33 cellular contexts compared by ENCODE assay signal in genomic region chr7:19368540-19368939, GRCh38.
A peak's percentile ranks its signal among the peaks of the same experiment; 100 is the strongest.
DNase-seq lines count a peak whose midpoint lies in the region; ATAC-seq and TF ChIP-seq lines count a peak whose summit lies in the region.
"Had no signal": no experiment of that assay in that cellular context is flagged by ENCODE, and none has a peak within 500 bp of the region (broad histone marks: within the 10 kb centered on the region; RNA-seq: fewer than 3 reads in every experiment).

No MANE protein-coding gene starts in this region.

- POLR2A ChIA-PET in WTC11 (lab: Charles Lee), result interaction anchor here (0.6 kb wide), 2 partner anchors 128 to 251 kb away, joined by 3 to 8 read pairs; no protein-coding TSS in a partner anchor

- H3K4me3 ChIP-seq in fibroblast of pulmonary artery (replicated peaks; ENCODE audit: low read depth, low read length), result peak overlapping the region; percentile 35
- H3K4me3 ChIP-seq: gastroesophageal sphincter, PC-9, transverse colon had no signal

- H3K4me3 Mint-ChIP-seq in WTC11 (no peak overlapping the region), osteocyte (ENCODE audit: unreplicated experiment) (peak overlapping the region; percentile 30)
- H3K4me3 Mint-ChIP-seq: activated naive CD8-positive, alpha-beta T cell treated with anti-CD3 and anti-CD28 coated beads, Interleukin-2, amount 50 U/mL, for 24 hours; activated T-cell treated with anti-CD3 and anti-CD28 coated beads, Interleukin-2, amount 50 U/mL, for 72 hours; central memory CD8-positive, alpha-beta T cell; stimulated activated effector memory CD8-positive, alpha-beta T cell treated with anti-CD3 and anti-CD28 coated beads, Interleukin-12 subunit alpha, Interleukin-12 subunit beta, amount 100 ng/mL, for 72 hours; T-helper 1 cell treated with Interleukin-12 subunit alpha and Interleukin-12 subunit beta and Interleukin-4 antibody, amounts not matched to agents 30 μg/mL and 1 μg/mL, for 36 hours had no signal

- H3K4me1 Mint-ChIP-seq in WTC11 (peaks cover 44% of the 10 kb centered on the region), osteocyte (ENCODE audit: unreplicated experiment) (peaks cover 9% of the 10 kb centered on the region)
- H3K4me1 Mint-ChIP-seq: activated naive CD8-positive, alpha-beta T cell treated with anti-CD3 and anti-CD28 coated beads, Interleukin-2, amount 50 U/mL, for 24 hours; central memory CD8-positive, alpha-beta T cell; stimulated activated effector memory CD8-positive, alpha-beta T cell treated with anti-CD3 and anti-CD28 coated beads, Interleukin-12 subunit alpha, Interleukin-12 subunit beta, amount 100 ng/mL, for 72 hours had no signal

- DNase-seq in AG20443 (ENCODE audit: low spot score) (peak; percentile 42), WTC11 (ENCODE audit: low spot score) (no peak), fibroblast of pulmonary artery (ENCODE audit: low read depth) (no peak), osteocyte (ENCODE audit: extremely low spot score, unreplicated experiment) (no peak), NCI-H2029 (lab: John Stamatoyannopoulos, UW) (no peak)
- DNase-seq: ACHN; activated CD4-positive, alpha-beta T cell treated with anti-CD3 and anti-CD28 coated beads, Interleukin-2, amount 50 U/mL, for 48 hours; activated naive CD4-positive, alpha-beta T cell; activated naive CD8-positive, alpha-beta T cell treated with anti-CD3 and anti-CD28 coated beads, Interleukin-2, amount 50 U/mL, for 24 hours; activated T-cell treated with anti-CD3 and anti-CD28 coated beads, Interleukin-2, amount 50 U/mL, for 72 hours; C1 segment of cervical spinal cord; dermis blood vessel endothelial cell; DMS53; Kasumi-1; MV-4-11; NCI-H1436; NCI-H2081 treated with DMSO at 0.1 percent for 48 hours; NCI-H345; PC-9; SK-N-SH; stimulated activated CD4-positive, alpha-beta T cell treated with anti-CD3 and anti-CD28 coated beads, Interleukin-15, amount 100 ng/mL, for 24 hours; transverse colon had no signal

- TF ChIP-seq CTCF in WTC11 (IDR thresholded peaks at IDR 0.05) (no peak), fibroblast of pulmonary artery (IDR thresholded peaks at IDR 0.05; ENCODE audit: low read length, missing control alignments) (no peak), osteocyte (IDR thresholded peaks at IDR 0.05) (no peak)

- H3K36me3 Mint-ChIP-seq in WTC11, result no peaks in the 10 kb centered on the region
- no peaks in the 10 kb centered on the region for H3K36me3 Mint-ChIP-seq in osteocyte (ENCODE audit: unreplicated experiment)
- H3K36me3 Mint-ChIP-seq: stimulated activated effector memory CD8-positive, alpha-beta T cell treated with anti-CD3 and anti-CD28 coated beads, Interleukin-12 subunit alpha, Interleukin-12 subunit beta, amount 100 ng/mL, for 72 hours had no signal

- H3K9me3 Mint-ChIP-seq in WTC11, result no peaks in the 10 kb centered on the region
- no peaks in the 10 kb centered on the region for H3K9me3 Mint-ChIP-seq in osteocyte (ENCODE audit: unreplicated experiment)
- H3K9me3 Mint-ChIP-seq: activated naive CD8-positive, alpha-beta T cell treated with anti-CD3 and anti-CD28 coated beads, Interleukin-2, amount 50 U/mL, for 24 hours; activated T-cell treated with anti-CD3 and anti-CD28 coated beads, Interleukin-2, amount 50 U/mL, for 72 hours; T-helper 1 cell treated with Interleukin-12 subunit alpha and Interleukin-12 subunit beta and Interleukin-4 antibody, amounts not matched to agents 30 μg/mL and 1 μg/mL, for 36 hours had no signal

- no peaks in the 10 kb centered on the region for H3K27me3 Mint-ChIP-seq in WTC11 (ENCODE audit: low read depth)
- no peaks in the 10 kb centered on the region for H3K27me3 Mint-ChIP-seq in osteocyte (ENCODE audit: unreplicated experiment)
- H3K27me3 Mint-ChIP-seq: activated naive CD8-positive, alpha-beta T cell treated with anti-CD3 and anti-CD28 coated beads, Interleukin-2, amount 50 U/mL, for 24 hours; central memory CD8-positive, alpha-beta T cell; progenitor cell of endocrine pancreas had no signal

- ATAC-seq in WTC11 (peak; percentile 43), HG02885 (IDR thresholded peaks at IDR 0.05; ENCODE audit: poor library complexity, unreplicated experiment) (no peak), HG03354 (IDR thresholded peaks at IDR 0.05; ENCODE audit: poor library complexity, severe bottlenecking, unreplicated experiment) (no peak), HG02840 (IDR thresholded peaks at IDR 0.05; ENCODE audit: low FRiP score, unreplicated experiment) (no peak)
- ATAC-seq: activated CD4-positive, CD25-positive, alpha-beta regulatory T cell treated with anti-CD3 and anti-CD28 coated beads, Interleukin-2, amount 50 U/mL, for 24 hours; activated naive CD8-positive, alpha-beta T cell treated with anti-CD3 and anti-CD28 coated beads, Interleukin-2, amount 50 U/mL, for 24 hours; activated T-cell treated with anti-CD3 and anti-CD28 coated beads, Interleukin-2, amount 50 U/mL, for 72 hours; esophagus mucosa; gastroesophageal sphincter; sciatic nerve; stimulated activated effector memory CD8-positive, alpha-beta T cell treated with anti-CD3 and anti-CD28 coated beads, Interleukin-12 subunit alpha, Interleukin-12 subunit beta, amount 100 ng/mL, for 72 hours had no signal

- peak overlapping the region; percentile 71 for H3K27ac Mint-ChIP-seq in WTC11
- H3K27ac Mint-ChIP-seq in osteocyte (ENCODE audit: unreplicated experiment), result no peak overlapping the region
- H3K27ac Mint-ChIP-seq: activated naive CD8-positive, alpha-beta T cell treated with anti-CD3 and anti-CD28 coated beads, Interleukin-2, amount 50 U/mL, for 24 hours; activated T-cell treated with anti-CD3 and anti-CD28 coated beads, Interleukin-2, amount 50 U/mL, for 72 hours; progenitor cell of endocrine pancreas; stimulated activated effector memory CD8-positive, alpha-beta T cell treated with anti-CD3 and anti-CD28 coated beads, Interleukin-12 subunit alpha, Interleukin-12 subunit beta, amount 100 ng/mL, for 72 hours; T-helper 1 cell treated with Interleukin-12 subunit alpha and Interleukin-12 subunit beta and Interleukin-4 antibody, amounts not matched to agents 30 μg/mL and 1 μg/mL, for 36 hours had no signal

- CTCF ChIA-PET in WTC11 (lab: Charles Lee), result no interaction called here

TF ChIP-seq in WTC11, 78 proteins besides CTCF, POLR2A, EP300 and RAD21:
- TF ChIP-seq ZNF671 (CRISPR knock-in tag; IDR thresholded peaks at IDR 0.05) (no peak), NFYB (CRISPR knock-in tag; conservative IDR thresholded peaks at IDR 0.05; ENCODE audit: low read depth) (no peak), NR3C1 (CRISPR knock-in tag; conservative IDR thresholded peaks at IDR 0.05; ENCODE audit: low read depth) (no peak)
